7 cellular contexts compared by ENCODE assay signal in genomic region chr12:26748741-26749431, GRCh38.
A peak's percentile ranks its signal among the peaks of the same experiment; 100 is the strongest.
DNase-seq lines count a peak whose midpoint lies in the region; ATAC-seq lines count a peak whose summit lies in the region.

No MANE protein-coding gene starts in this region.

- peak overlapping the region; percentile 93 for H3K27ac Mint-ChIP-seq in activated T-helper 17 cell treated with anti-CD3 and anti-CD28 coated beads, Interleukin-2, amount 50 U/mL, for 72 hours
- H3K27ac Mint-ChIP-seq in naive thymus-derived CD8-positive, alpha-beta T cell: peak overlapping the region in 4 of 10 donors; percentile 14 to 69 (median 38)

- POLR2A ChIA-PET in naive thymus-derived CD8-positive, alpha-beta T cell (lab: Charles Lee): no interaction called here

- peaks cover 9% of the 10 kb centered on the region for H3K36me3 Mint-ChIP-seq in activated T-helper 17 cell treated with anti-CD3 and anti-CD28 coated beads, Interleukin-2, amount 50 U/mL, for 72 hours (ENCODE audit: low read depth)
- H3K36me3 Mint-ChIP-seq in naive thymus-derived CD8-positive, alpha-beta T cell: peaks cover 0 to 2% (median 1%) of the 10 kb centered on the region in 3 donors

- DNase-seq in renal cortical epithelial cell (ENCODE audit: low read depth): peak; percentile 64
- no peak for DNase-seq in naive thymus-derived CD8-positive, alpha-beta T cell
- DNase-seq in occipital lobe (lab: John Stamatoyannopoulos, UW): no peak

- peaks cover 45% of the 10 kb centered on the region for H3K4me1 Mint-ChIP-seq in activated T-helper 17 cell treated with anti-CD3 and anti-CD28 coated beads, Interleukin-2, amount 50 U/mL, for 72 hours
- H3K4me1 Mint-ChIP-seq in naive thymus-derived CD8-positive, alpha-beta T cell: peaks cover 27 to 71% (median 59%) of the 10 kb centered on the region in 4 donors

- H3K9me3 Mint-ChIP-seq in activated T-helper 17 cell treated with anti-CD3 and anti-CD28 coated beads, Interleukin-2, amount 50 U/mL, for 72 hours: no peaks in the 10 kb centered on the region
- peaks cover 0 to 8% (median 0%) of the 10 kb centered on the region in 9 donors for H3K9me3 Mint-ChIP-seq in naive thymus-derived CD8-positive, alpha-beta T cell

- no peaks in the 10 kb centered on the region for H3K27me3 Mint-ChIP-seq in activated T-helper 17 cell treated with anti-CD3 and anti-CD28 coated beads, Interleukin-2, amount 50 U/mL, for 72 hours
- no peaks in the 10 kb centered on the region for H3K27me3 Mint-ChIP-seq in naive thymus-derived CD8-positive, alpha-beta T cell

- ATAC-seq in GM19023 (IDR thresholded peaks at IDR 0.05; ENCODE audit: unreplicated experiment) (peak; percentile 33), HG02981 (IDR thresholded peaks at IDR 0.05; ENCODE audit: unreplicated experiment) (peak; percentile 45), HG03521 (IDR thresholded peaks at IDR 0.05; ENCODE audit: unreplicated experiment) (no peak)
- peak; percentile 80 for ATAC-seq in activated T-helper 17 cell treated with anti-CD3 and anti-CD28 coated beads, Interleukin-2, amount 50 U/mL, for 72 hours (replicated peaks)
- no peak for ATAC-seq in naive thymus-derived CD8-positive, alpha-beta T cell

- H3K4me3 Mint-ChIP-seq in activated T-helper 17 cell treated with anti-CD3 and anti-CD28 coated beads, Interleukin-2, amount 50 U/mL, for 72 hours: peak overlapping the region; percentile 61
- peak overlapping the region in 4 of 10 donors; percentile 18 to 42 (median 28) for H3K4me3 Mint-ChIP-seq in naive thymus-derived CD8-positive, alpha-beta T cell

Comparison
In these comparisons a context has a peak if more than half of its experiments do, and no peak if none do; other contexts are left out.
1. ATAC-seq: peak in GM19023 (single experiment), HG02981 (single experiment) and activated T-helper 17 cell treated with anti-CD3 and anti-CD28 coated beads, Interleukin-2, amount 50 U/mL, for 72 hours (single experiment); none in naive thymus-derived CD8-positive, alpha-beta T cell (0 of 2) and HG03521 (single experiment).